Comparison of ENCODE assay signal across 15 cellular contexts in the genomic region with DNA sequence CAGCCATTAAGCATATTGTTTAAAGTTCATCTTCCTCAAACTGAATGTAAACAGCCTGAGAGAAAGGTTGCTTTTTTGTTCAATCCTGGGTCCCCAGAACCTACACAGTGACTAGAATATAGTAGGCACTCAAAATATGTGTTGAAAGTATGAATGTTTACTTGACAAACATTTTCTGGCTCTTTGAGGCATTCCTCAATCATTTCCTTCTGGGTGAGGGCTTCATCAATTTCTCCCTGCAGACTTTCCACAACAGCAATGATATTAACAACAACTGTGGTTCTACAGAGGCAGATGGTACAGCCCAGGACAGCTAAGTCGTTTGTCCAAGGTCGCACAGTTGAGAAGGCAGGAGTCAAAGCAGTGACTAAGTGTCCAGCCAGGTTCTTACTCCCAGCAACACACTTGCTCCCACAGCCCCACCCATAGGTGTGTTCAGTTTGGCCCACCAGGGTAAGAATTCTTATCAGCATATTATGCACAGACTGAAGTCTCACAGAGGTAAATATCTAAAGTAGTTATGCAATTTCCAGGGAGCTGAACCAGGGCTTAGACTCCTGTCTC.
DNase-seq lines count a peak whose midpoint lies in the region; ATAC-seq and TF ChIP-seq lines count a peak whose summit lies in the region.
"Had no signal": no experiment of that assay in that cellular context is flagged by ENCODE, and none has a peak within 500 bp of the region (broad histone marks: within the 10 kb centered on the region; RNA-seq: fewer than 3 reads in every experiment).

No MANE protein-coding gene starts in this region.

- WGBS in hepatocyte (ENCODE audit: low lambda C conversion rate, missing lambda C conversion rate): 57% methylated on average over 2 of the region's 2 CpGs
- WGBS in neuronal stem cell (ENCODE audit: extremely low coverage in 2 of 2, insufficient read length in 2 of 2, insufficient replicate concordance in 1 of 2), 2 donors: no CpG with 5 or more reads among the region's 2 CpGs
- WGBS in transverse colon (ENCODE audit: low coverage in 1 of 2), 2 donors: 36% methylated on average over 2 of the region's 2 CpGs; no CpG with 5 or more reads in 1 of the 2 donors

- no peak for ATAC-seq in GM23338
- no peak for ATAC-seq in activated CD8-positive, alpha-beta memory T cell treated with anti-CD3 and anti-CD28 coated beads, Interleukin-2, amount 10 ng/mL, durations not matched to agents 7 days and 5 days

- H3K4me2 ChIP-seq in BLaER1 (peak overlapping the region; percentile 36; the same call in 1 of the 2 replicates), GM23338 (no peak overlapping the region), hepatocyte (no peak overlapping the region), neuronal stem cell (ENCODE audit: insufficient read depth, low read length, poor library complexity, severe bottlenecking) (no peak overlapping the region)

- no peak for TF ChIP-seq POLR2A in transverse colon (IDR thresholded peaks at IDR 0.05)

- H3K9me3 ChIP-seq in BLaER1 (0 out of 2 replicates have a peak, but pooled peaks cover 5% of the 10 kb centered on the region), hepatocyte (ENCODE audit: low read depth) (no peaks in the 10 kb centered on the region), neuronal stem cell (replicated peaks in 1 of 2; ENCODE audit: control insufficient read depth in 2 of 2, insufficient read depth in 1 of 2, low read depth in 1 of 2, low read length in 2 of 2) (no peaks in the 10 kb centered on the region), transverse colon (no peaks in the 10 kb centered on the region)

- no peak overlapping the region for H3K18ac ChIP-seq in neuronal stem cell (ENCODE audit: low read length)

- H3K79me2 ChIP-seq in GM23338 (replicated peaks; ENCODE audit: insufficient read depth): no peaks in the 10 kb centered on the region
- no peaks in the 10 kb centered on the region for H3K79me2 ChIP-seq in hepatocyte

- in situ Hi-C loops in transverse colon (cut with MboI; ENCODE audit: low pct_ligation_motif_present in 1 of 4, low pct_unique_long_range_greater_than_20kb in 1 of 4, low sequenced_read_pairs in 3 of 4): no loop called here

- H3K14ac ChIP-seq in neuronal stem cell (ENCODE audit: low read length): no peak overlapping the region

- no peak overlapping the region for H3K23ac ChIP-seq in neuronal stem cell (ENCODE audit: low read depth, low read length, poor library complexity)

- TF ChIP-seq EP300 in transverse colon (IDR thresholded peaks at IDR 0.05; ENCODE audit: low read depth): no peak

- no peak overlapping the region for H2BK120ac ChIP-seq in neuronal stem cell (ENCODE audit: low read depth, low read length)

- no peak overlapping the region for H4K8ac ChIP-seq in neuronal stem cell (ENCODE audit: low read depth, low read length)

- no peak overlapping the region for H2AK5ac ChIP-seq in neuronal stem cell (ENCODE audit: low read depth, low read length)

- no peak overlapping the region for H3K4me3 Mint-ChIP-seq in GM23338
- H3K4me3 Mint-ChIP-seq in activated CD8-positive, alpha-beta memory T cell treated with anti-CD3 and anti-CD28 coated beads, Interleukin-2, amount 10 ng/mL, durations not matched to agents 7 days and 5 days: no peak overlapping the region
- H3K4me3 Mint-ChIP-seq: CD4-positive, alpha-beta T cell; H9 had no signal

- H2AFZ ChIP-seq in GM23338 (0 out of 2 replicates have a peak overlapping the region, but pooled peaks have one; percentile 28), hepatocyte (no peak overlapping the region), neuronal stem cell (ENCODE audit: low read length) (peak overlapping the region; percentile 36)
- H2AFZ ChIP-seq: GM23248 had no signal

- CTCF ChIA-PET in activated CD8-positive, alpha-beta memory T cell treated with anti-CD3 and anti-CD28 coated beads, Interleukin-2, amount 10 ng/mL, durations not matched to agents 7 days and 5 days (lab: Charles Lee): no interaction called here

- no peaks in the 10 kb centered on the region for H3K79me1 ChIP-seq in neuronal stem cell (ENCODE audit: low read depth, low read length)

- H3K9me2 ChIP-seq in GM23338 (ENCODE audit: insufficient read depth): peaks cover 23% of the 10 kb centered on the region
- no peaks in the 10 kb centered on the region for H3K9me2 ChIP-seq in hepatocyte (replicated peaks; ENCODE audit: insufficient read depth)

- peaks cover 3% of the 10 kb centered on the region for H3K27me3 Mint-ChIP-seq in GM23338 (ENCODE audit: insufficient read depth, low read depth, poor library complexity)
- peaks cover 6% of the 10 kb centered on the region for H3K27me3 Mint-ChIP-seq in activated CD8-positive, alpha-beta memory T cell treated with anti-CD3 and anti-CD28 coated beads, Interleukin-2, amount 10 ng/mL, durations not matched to agents 7 days and 5 days
- H3K27me3 Mint-ChIP-seq: CD4-positive, alpha-beta T cell had no signal

- no peak overlapping the region for H3K9ac ChIP-seq in BLaER1
- H3K9ac ChIP-seq in neuronal stem cell (ENCODE audit: low read depth, low read length, poor library complexity): no peak overlapping the region
- H3K9ac ChIP-seq: GM23248 had no signal

- H3K4me3 ChIP-seq in BLaER1 (no peak overlapping the region), GM23338 (no peak overlapping the region), hepatocyte (no peak overlapping the region), neuronal stem cell (ENCODE audit: low read length in 2 of 2) (no peak overlapping the region), transverse colon (no peak overlapping the region)
- H3K4me3 ChIP-seq: GM23248 had no signal

- intact Hi-C loops in transverse colon (cut with DNase I; ENCODE audit: low total_unique reads): no loop called here

- no peaks in the 10 kb centered on the region; the same call in 1 of the 2 replicates for H3F3A ChIP-seq in GM23338 (replicated peaks; ENCODE audit: low read depth)

- no peaks in the 10 kb centered on the region for H3K36me3 ChIP-seq in BLaER1
- no peaks in the 10 kb centered on the region for H3K36me3 ChIP-seq in GM23338 (ENCODE audit: insufficient read depth)
- H3K36me3 ChIP-seq in hepatocyte (replicated peaks; ENCODE audit: insufficient read depth, low read depth): no peaks in the 10 kb centered on the region
- no peaks in the 10 kb centered on the region for H3K36me3 ChIP-seq in neuronal stem cell (replicated peaks in 1 of 2; ENCODE audit: control insufficient read depth in 2 of 2, insufficient read depth in 2 of 2, low read length in 2 of 2)
- no peaks in the 10 kb centered on the region for H3K36me3 ChIP-seq in transverse colon

- H2BK15ac ChIP-seq in neuronal stem cell (ENCODE audit: low read length): no peak overlapping the region

- H3K9me3 Mint-ChIP-seq in GM23338: no peaks in the 10 kb centered on the region; the same call in 1 of the 3 replicates
- H3K9me3 Mint-ChIP-seq in activated CD8-positive, alpha-beta memory T cell treated with anti-CD3 and anti-CD28 coated beads, Interleukin-2, amount 10 ng/mL, durations not matched to agents 7 days and 5 days (ENCODE audit: low read depth): peaks cover 2% of the 10 kb centered on the region
- H3K9me3 Mint-ChIP-seq: CD4-positive, alpha-beta T cell; H9 had no signal

- no peaks in the 10 kb centered on the region for H3K36me3 Mint-ChIP-seq in GM23338 (ENCODE audit: low read depth)
- no peaks in the 10 kb centered on the region for H3K36me3 Mint-ChIP-seq in activated CD8-positive, alpha-beta memory T cell treated with anti-CD3 and anti-CD28 coated beads, Interleukin-2, amount 10 ng/mL, durations not matched to agents 7 days and 5 days

- peak overlapping the region; percentile 13; the same call in 1 of the 2 replicates for H3K27ac ChIP-seq in BLaER1
- no peak overlapping the region for H3K27ac ChIP-seq in GM23338 (ENCODE audit: low read depth)
- H3K27ac ChIP-seq in hepatocyte: no peak overlapping the region
- H3K27ac ChIP-seq in neuronal stem cell (replicated peaks; ENCODE audit: low read length): no peak overlapping the region
- no peak overlapping the region for H3K27ac ChIP-seq in transverse colon
- H3K27ac ChIP-seq: GM23248 had no signal

- no peak overlapping the region for H2BK12ac ChIP-seq in neuronal stem cell (ENCODE audit: low read length)

- TF ChIP-seq CTCF in GM23338 (conservative IDR thresholded peaks at IDR 0.05; ENCODE audit: low read depth in 2 of 2): no peak
- no peak for TF ChIP-seq CTCF in hepatocyte (IDR thresholded peaks at IDR 0.05; ENCODE audit: poor library complexity)
- no peak for TF ChIP-seq CTCF in transverse colon (IDR thresholded peaks at IDR 0.05)

- no peak overlapping the region for H3K4ac ChIP-seq in neuronal stem cell (ENCODE audit: low read length)

- H3K4me1 Mint-ChIP-seq in GM23338: peaks cover 9% of the 10 kb centered on the region; the same call in 2 of the 3 replicates
- peaks cover 13% of the 10 kb centered on the region for H3K4me1 Mint-ChIP-seq in activated CD8-positive, alpha-beta memory T cell treated with anti-CD3 and anti-CD28 coated beads, Interleukin-2, amount 10 ng/mL, durations not matched to agents 7 days and 5 days

- H2BK5ac ChIP-seq in neuronal stem cell (ENCODE audit: low read length): no peak overlapping the region

- H4K20me1 ChIP-seq in BLaER1: no peaks in the 10 kb centered on the region
- H4K20me1 ChIP-seq in GM23338 (replicated peaks; ENCODE audit: insufficient read depth): no peaks in the 10 kb centered on the region
- H4K20me1 ChIP-seq in hepatocyte (ENCODE audit: insufficient read depth, poor library complexity, severe bottlenecking): no peaks in the 10 kb centered on the region

- H3K27me3 ChIP-seq in BLaER1: no peaks in the 10 kb centered on the region
- no peaks in the 10 kb centered on the region for H3K27me3 ChIP-seq in GM23338 (ENCODE audit: insufficient read depth)
- no peaks in the 10 kb centered on the region for H3K27me3 ChIP-seq in hepatocyte
- no peaks in the 10 kb centered on the region for H3K27me3 ChIP-seq in neuronal stem cell (ENCODE audit: control insufficient read depth in 3 of 3, insufficient read depth in 3 of 3, low read depth in 1 of 3, low read length in 3 of 3)
- no peaks in the 10 kb centered on the region for H3K27me3 ChIP-seq in transverse colon

- no peak overlapping the region for H3K27ac Mint-ChIP-seq in GM23338
- no peak overlapping the region for H3K27ac Mint-ChIP-seq in activated CD8-positive, alpha-beta memory T cell treated with anti-CD3 and anti-CD28 coated beads, Interleukin-2, amount 10 ng/mL, durations not matched to agents 7 days and 5 days
- H3K27ac Mint-ChIP-seq: CD4-positive, alpha-beta T cell; H9 had no signal

- no peak for DNase-seq in GM23338 (ENCODE audit: low spot score)
- DNase-seq in hepatocyte (ENCODE audit: low spot score): peak; percentile 60
- DNase-seq in neuronal stem cell (ENCODE audit: low spot score): no peak
- DNase-seq in activated CD8-positive, alpha-beta memory T cell treated with anti-CD3 and anti-CD28 coated beads, Interleukin-2, amount 10 ng/mL, durations not matched to agents 7 days and 5 days: no peak
- DNase-seq in transverse colon: no peak
- no peak for DNase-seq in NCI-H510A treated with DMSO at 0.1 percent for 48 hours (lab: John Stamatoyannopoulos, UW)
- DNase-seq in SK-N-DZ (ENCODE audit: low spot score): no peak
- DNase-seq: ACHN; C1 segment of cervical spinal cord; CD4-positive, alpha-beta T cell; DMS79; EL; GM23248; H9 had no signal

- H3K4me1 ChIP-seq in BLaER1 (peaks cover 48% of the 10 kb centered on the region), GM23338 (ENCODE audit: insufficient read depth) (peaks cover 13% of the 10 kb centered on the region; the same call in 1 of the 2 replicates), hepatocyte (ENCODE audit: insufficient read depth) (peaks cover 4% of the 10 kb centered on the region), neuronal stem cell (ENCODE audit: control insufficient read depth in 2 of 2, insufficient read depth in 1 of 2, low read depth in 1 of 2, low read length in 2 of 2) (peaks cover 0 to 5% of the 10 kb centered on the region in 2 donors), transverse colon (no peaks in the 10 kb centered on the region)

- H4K91ac ChIP-seq in neuronal stem cell (ENCODE audit: low read depth, low read length, poor library complexity): no peak overlapping the region
